Comparison of ENCODE assay signal across 11 cellular contexts in the genomic region with DNA sequence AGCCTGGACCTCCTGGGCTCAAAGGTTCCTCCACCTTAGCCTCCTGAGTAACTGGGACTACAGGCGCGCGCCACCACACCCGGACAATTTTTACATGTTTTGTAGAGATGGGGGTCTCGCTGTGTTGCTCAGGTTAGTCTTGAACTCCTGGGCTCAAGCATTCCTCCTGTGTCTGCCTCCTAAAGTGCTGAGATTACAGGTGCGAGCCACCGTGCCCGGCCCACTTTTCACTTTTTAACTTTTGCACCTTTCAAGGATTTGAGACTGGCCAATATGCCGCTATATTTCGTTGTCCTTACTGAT. TPM values are rescaled to one million over a fixed set of nuclear protein-coding genes. Genes with fewer than 3 reads are reported as not detected.
DNase-seq lines count a peak whose midpoint lies in the region; ATAC-seq, FAIRE-seq and TF ChIP-seq lines count a peak whose summit lies in the region.
"Had no signal": no experiment of that assay in that cellular context is flagged by ENCODE, and none has a peak within 500 bp of the region (broad histone marks: within the 10 kb centered on the region; RNA-seq: fewer than 3 reads in every experiment).

No MANE protein-coding gene starts in this region.

- peak overlapping the region; percentile 90 for H3K4me2 ChIP-seq in A549

- no peaks in the 10 kb centered on the region for H3K9me3 ChIP-seq in A549
- no peaks in the 10 kb centered on the region for H3K9me3 ChIP-seq in HUES64 (ENCODE audit: insufficient read depth, low read depth, low read length)
- H3K9me3 ChIP-seq in naive thymus-derived CD4-positive, alpha-beta T cell (ENCODE audit: control insufficient read depth in 2 of 3, low read length in 3 of 3) = no peaks in the 10 kb centered on the region

- H3K4me3 ChIP-seq in A549 (peak overlapping the region; percentile 60), HUES64 (ENCODE audit: low read length) (peak overlapping the region; percentile 81), choroid plexus epithelial cell (ENCODE audit: low read depth, low read length) (peak overlapping the region; percentile 69)
- H3K4me3 ChIP-seq in naive thymus-derived CD4-positive, alpha-beta T cell (ENCODE audit: low read length) = peak overlapping the region; percentile 41

- ATAC-seq in A549 (no peak), HG03571 (IDR thresholded peaks at IDR 0.05; ENCODE audit: unreplicated experiment) (no peak), left colon (no peak)
- ATAC-seq in naive thymus-derived CD4-positive, alpha-beta T cell = no peak

- CTCF ChIA-PET in A549 (lab: Yijun Ruan, JAX) = interaction anchor here (0.7 to 6.0 kb wide), 6 partner anchors 14 to 127 kb away, joined by 3 to 72 read pairs (median 10); no protein-coding TSS in a partner anchor
- CTCF ChIA-PET in naive thymus-derived CD4-positive, alpha-beta T cell (lab: Charles Lee) = no interaction called here

- TF ChIP-seq CTCF in A549 (IDR thresholded peaks at IDR 0.05) = no peak
- no peak for TF ChIP-seq CTCF in choroid plexus epithelial cell (conservative IDR thresholded peaks at IDR 0.05; ENCODE audit: low read depth, low read length)

- TF ChIP-seq RAD21 in A549 (conservative IDR thresholded peaks at IDR 0.05 in 1 of 2, IDR thresholded peaks at IDR 0.05 in 1 of 2) = no peak

- DNase-seq in A549 (ENCODE audit: low read depth in 1 of 2, low spot score in 1 of 2) (no peak), choroid plexus epithelial cell (ENCODE audit: low read depth) (no peak), left colon (no peak), NCI-H1092 treated with DMSO at 0.1 percent for 48 hours (lab: John Stamatoyannopoulos, UW) (no peak), GOT3 (lab: John Stamatoyannopoulos, UW) (no peak)
- DNase-seq in naive thymus-derived CD4-positive, alpha-beta T cell = no peak
- DNase-seq: NCI-H1105 treated with DMSO at 0.1 percent for 48 hours had no signal

- peaks cover 0 to 2% (median 0%) of the 10 kb centered on the region in 11 donors for H3K9me3 Mint-ChIP-seq in naive thymus-derived CD4-positive, alpha-beta T cell

- no peak for FAIRE-seq in A549 (lab: Jason Lieb, UNC)
- FAIRE-seq: bronchial epithelial cell, D721Med had no signal

- H3K9ac ChIP-seq in HUES64 (ENCODE audit: low read depth, low read length) = peak overlapping the region; percentile 90

- no peaks in the 10 kb centered on the region for H3K27me3 ChIP-seq in HUES64 (ENCODE audit: insufficient read depth, low read length)
- peaks cover 0 to 5% of the 10 kb centered on the region in 2 donors for H3K27me3 ChIP-seq in naive thymus-derived CD4-positive, alpha-beta T cell (ENCODE audit: control insufficient read depth in 2 of 2, insufficient read depth in 2 of 2, low read length in 2 of 2)

- no peak for TF ChIP-seq EP300 in A549 (IDR thresholded peaks at IDR 0.05)

- H3K4me3 Mint-ChIP-seq in naive thymus-derived CD4-positive, alpha-beta T cell = peak overlapping the region; percentile 59 to 79 (median 76)

- peaks cover 0 to 11% (median 7%) of the 10 kb centered on the region in 7 donors for H3K4me1 Mint-ChIP-seq in naive thymus-derived CD4-positive, alpha-beta T cell

- no peak for TF ChIP-seq POLR2A in A549 (IDR thresholded peaks at IDR 0.05; ENCODE audit: low read length)

- intact Hi-C loops in naive thymus-derived CD4-positive, alpha-beta T cell (cut with micrococcal nuclease) = loop anchor here in 1 of 2 donors (5.0 kb wide), 1 partner anchor 51 kb away; no protein-coding TSS in a partner anchor
- intact Hi-C loops in left colon (cut with DNase I, micrococcal nuclease) = no loop called here

- no peaks in the 10 kb centered on the region; the same call in 1 of the 2 replicates for H3K36me3 ChIP-seq in HUES64 (ENCODE audit: insufficient read depth, low read length)
- H3K36me3 ChIP-seq in naive thymus-derived CD4-positive, alpha-beta T cell (ENCODE audit: control insufficient read depth in 2 of 3, insufficient read depth in 3 of 3, low read length in 3 of 3) = no peaks in the 10 kb centered on the region

- POLR2A ChIA-PET in A549 (lab: Yijun Ruan, JAX) = interaction anchor here (0.8 to 2.8 kb wide), 10 partner anchors 8 to 129 kb away, joined by 3 to 16 read pairs (median 9); no protein-coding TSS in a partner anchor
- POLR2A ChIA-PET in naive thymus-derived CD4-positive, alpha-beta T cell (lab: Charles Lee) = no interaction called here

- peaks cover 48 to 61% (median 59%) of the 10 kb centered on the region in 5 donors for H3K27me3 Mint-ChIP-seq in naive thymus-derived CD4-positive, alpha-beta T cell

- H3K4me1 ChIP-seq in A549 = peaks cover 35% of the 10 kb centered on the region
- H3K4me1 ChIP-seq in HUES64 (ENCODE audit: insufficient read depth, low read length) = peaks cover 49% of the 10 kb centered on the region
- H3K4me1 ChIP-seq in naive thymus-derived CD4-positive, alpha-beta T cell (ENCODE audit: control insufficient read depth in 2 of 2, insufficient read depth in 2 of 2, low read length in 2 of 2) = no peaks in the 10 kb centered on the region

- peak overlapping the region in 1 of 9 donors; percentile 17 for H3K27ac Mint-ChIP-seq in naive thymus-derived CD4-positive, alpha-beta T cell

- WGBS in A549 (ENCODE audit: missing lambda C conversion rate) = 98% methylated on average over 10 of the region's 10 CpGs
- 87% methylated on average over 10 of the region's 10 CpGs for WGBS in HUES64

- H3K27ac ChIP-seq in A549 (peak overlapping the region; percentile 90 to 99), HUES64 (ENCODE audit: low read depth, low read length) (peak overlapping the region; percentile 86)
- H3K27ac ChIP-seq in naive thymus-derived CD4-positive, alpha-beta T cell (ENCODE audit: low read depth, low read length) = no peak overlapping the region

- no peaks in the 10 kb centered on the region for H3K36me3 Mint-ChIP-seq in naive thymus-derived CD4-positive, alpha-beta T cell

TF ChIP-seq in A549, 52 proteins besides CTCF, POLR2A, EP300 and RAD21:
- TF ChIP-seq CEBPB (IDR thresholded peaks at IDR 0.05) (no peak), USF2 (IDR thresholded peaks at IDR 0.05) (no peak), JUN (IDR thresholded peaks at IDR 0.05) (no peak)
TF ChIP-seq in A549: peak in this region for 0.

RNA-seq across cellular contexts. Expression of gene ITGB5, which starts 0.8 kb away (rescaled TPM):
- polyA plus RNA-seq in A549 (2011; rRNA removed) (260 and 476 TPM in 2 replicates), A549 (2017; fragmentation: RNase III; extraction: RNeasy Plus Mini Kit Qiagen cat#74134 plus additional on column Dnase treatment) (174 to 209 TPM (median 201 TPM) in 3 replicates)
- polyA plus RNA-seq in A549 (2012; cell fraction: cytosol; rRNA removed) = 393 and 412 TPM in 2 replicates
- 508 and 526 TPM in 2 replicates for polyA plus RNA-seq in A549 (2012; cell fraction: nucleus; rRNA removed)
- 629 and 645 TPM in 2 replicates for polyA minus RNA-seq in A549 (2011; rRNA and poly(A)+ RNA removed)
- 99.8 TPM for polyA plus RNA-seq in HUES64 (2013, experiment 1 of 2)
- polyA plus RNA-seq in HUES64 (2013, experiment 2 of 2) = 111 TPM
- total RNA-seq in naive thymus-derived CD4-positive, alpha-beta T cell = 1 to 10 TPM in 3 of 5 experiments, under 1 TPM in 1, not detected in 1; 0.29 to 3.5 (median 2.5) TPM
- polyA plus RNA-seq in naive thymus-derived CD4-positive, alpha-beta T cell = under 1 TPM in 1 of 2 donors, not detected in 1; 0.70 TPM
- total RNA-seq in left colon = 100 to 1,000 TPM in 1 of 2 donors, 10 to 100 TPM in 1; 93.0 to 103 TPM

RNA-seq across cellular contexts. Expression of gene MUC13, which starts 46.6 kb away (rescaled TPM):
- polyA plus RNA-seq in A549 (2011; rRNA removed) (8.8 and 10.2 TPM in 2 replicates), A549 (2017; fragmentation: RNase III; extraction: RNeasy Plus Mini Kit Qiagen cat#74134 plus additional on column Dnase treatment) (4.8 to 5.5 TPM (median 4.8 TPM) in 3 replicates)
- 2.1 and 2.5 TPM in 2 replicates for polyA plus RNA-seq in A549 (2012; cell fraction: cytosol; rRNA removed)
- polyA plus RNA-seq in A549 (2012; cell fraction: nucleus; rRNA removed) = 4.8 and 6.9 TPM in 2 replicates
- polyA minus RNA-seq in A549 (2011; rRNA and poly(A)+ RNA removed) = 3.7 and 4.3 TPM in 2 replicates
- polyA plus RNA-seq in HUES64 (2013, experiment 1 of 2) = not detected
- polyA plus RNA-seq in HUES64 (2013, experiment 2 of 2) = not detected
- not detected for total RNA-seq in naive thymus-derived CD4-positive, alpha-beta T cell
- not detected for polyA plus RNA-seq in naive thymus-derived CD4-positive, alpha-beta T cell
- total RNA-seq in left colon = 1,000 to 10,000 TPM; 1,001 to 1,021 TPM
- total RNA-seq: bronchial epithelial cell had no signal

Comparison
In these comparisons a context has a peak if more than half of its experiments do, and no peak if none do; other contexts are left out.
1. RNA of gene ITGB5, which starts 0.8 kb away (total RNA-seq): 93.0 to 103 TPM in left colon; 0.29 to 3.5 TPM in naive thymus-derived CD4-positive, alpha-beta T cell; every median in the first group is over 10 times any median in the second.
2. RNA of gene MUC13, which starts 46.6 kb away (total RNA-seq): 1,001 to 1,021 TPM in left colon; not detected in naive thymus-derived CD4-positive, alpha-beta T cell; every median in the first group is over 100 times any median in the second.
3. Peak in every context shown above with its lines, with median percentiles within 50 percentile points of each other: H3K4me3 ChIP-seq.